1 cellular context compared by ENCODE assay signal in the genomic region with DNA sequence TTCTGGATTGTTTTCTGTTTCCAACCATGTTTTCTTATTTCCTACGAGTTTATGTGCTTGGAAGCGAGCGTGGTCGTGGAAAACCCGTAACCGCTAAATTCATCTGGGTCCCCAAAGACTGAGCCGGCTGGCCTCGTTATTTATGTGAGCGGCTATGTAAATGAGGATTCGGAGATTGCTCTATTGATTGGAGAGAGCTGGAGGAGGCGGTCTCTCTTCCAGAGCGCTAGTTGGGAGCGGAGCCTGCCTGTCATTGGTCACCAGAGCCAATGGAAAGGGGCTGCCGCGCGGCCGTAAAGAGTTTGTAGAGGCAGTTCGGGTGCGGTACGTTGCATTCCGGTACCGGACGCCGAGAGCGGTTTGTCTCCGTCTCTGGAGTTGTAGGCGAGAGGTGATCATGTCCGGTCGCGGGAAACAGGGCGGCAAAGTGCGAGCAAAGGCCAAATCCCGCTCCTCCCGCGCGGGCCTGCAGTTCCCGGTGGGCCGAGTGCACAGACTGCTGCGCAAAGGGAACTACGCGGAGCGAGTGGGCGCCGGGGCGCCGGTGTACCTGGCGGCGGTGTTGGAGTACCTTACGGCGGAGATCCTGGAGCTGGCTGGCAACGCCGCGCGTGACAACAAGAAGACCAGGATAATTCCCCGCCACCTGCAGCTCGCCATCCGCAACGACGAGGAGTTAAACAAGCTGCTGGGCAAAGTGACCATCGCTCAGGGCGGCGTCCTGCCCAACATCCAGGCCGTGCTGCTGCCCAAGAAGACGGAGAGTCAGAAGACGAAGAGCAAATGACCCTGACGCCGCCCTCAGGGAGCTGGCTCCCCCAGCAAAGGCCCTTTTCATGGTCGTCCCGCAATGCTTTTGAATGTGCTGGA.
TF ChIP-seq lines count a peak whose summit lies in the region.

No MANE protein-coding gene starts in this region.

TF ChIP-seq in IMR-90, 13 proteins besides CTCF, POLR2A, EP300 and RAD21:
- peak; percentile 56; the same call in 1 of the 2 replicates for TF ChIP-seq FOS (IDR thresholded peaks at IDR 0.05; ENCODE audit: low read depth, low read length)
- TF ChIP-seq MXI1 (IDR thresholded peaks at IDR 0.05; ENCODE audit: borderline replicate concordance, low read depth, low read length): no peak
